In genomic region chr18:50986360-50987087, GRCh38 we compare ENCODE assay signal across 15 cellular contexts. TPM values are rescaled to one million over a fixed set of nuclear protein-coding genes. Genes with fewer than 3 reads are reported as not detected.
A peak's percentile ranks its signal among the peaks of the same experiment; 100 is the strongest.
DNase-seq lines count a peak whose midpoint lies in the region; ATAC-seq, FAIRE-seq and TF ChIP-seq lines count a peak whose summit lies in the region.
"Had no signal": no experiment of that assay in that cellular context is flagged by ENCODE, and none has a peak within 500 bp of the region (broad histone marks: within the 10 kb centered on the region; RNA-seq: fewer than 3 reads in every experiment).

No MANE protein-coding gene starts in this region.

- H3K4me3 ChIP-seq in SK-N-SH (ENCODE audit: low read depth in 2 of 2, low read length in 1 of 2): no peak overlapping the region
- H3K4me3 ChIP-seq in foreskin fibroblast (ENCODE audit: low read depth in 1 of 2, low read length in 2 of 2): no peak overlapping the region
- no peak overlapping the region for H3K4me3 ChIP-seq in gastroesophageal sphincter
- H3K4me3 ChIP-seq: GM12878 had no signal

- peaks cover 3 to 5% of the 10 kb centered on the region in 2 experiments; a peak in 1 of 4 replicates for H3K4me1 ChIP-seq in SK-N-SH (ENCODE audit: control insufficient read depth in 1 of 2, insufficient read depth in 2 of 2, low read depth in 1 of 2, low read length in 1 of 2)
- peaks cover 0 to 30% (median 0%) of the 10 kb centered on the region in 3 donors for H3K4me1 ChIP-seq in gastroesophageal sphincter

- peaks cover 18% of the 10 kb centered on the region for H3F3A ChIP-seq in SK-N-SH (replicated peaks; ENCODE audit: insufficient read depth)

- no peaks in the 10 kb centered on the region; the same call in 1 of the 2 replicates for H3K79me2 ChIP-seq in SK-N-SH (ENCODE audit: insufficient read depth)

- H3K9me3 ChIP-seq in SK-N-SH: no peaks in the 10 kb centered on the region
- no peaks in the 10 kb centered on the region for H3K9me3 ChIP-seq in gastroesophageal sphincter
- H3K9me3 ChIP-seq: Caco-2 had no signal

- TF ChIP-seq EP300 in SK-N-SH (IDR thresholded peaks at IDR 0.05; ENCODE audit: borderline replicate concordance in 1 of 2, low read depth in 1 of 2, low read length in 1 of 2): no peak; a peak in 1 of 4 replicates
- no peak for TF ChIP-seq EP300 in gastroesophageal sphincter (IDR thresholded peaks at IDR 0.05)

- H4K20me1 ChIP-seq in SK-N-SH (ENCODE audit: insufficient read depth): 0 out of 2 replicates have a peak, but pooled peaks cover 4% of the 10 kb centered on the region

- peak overlapping the region in 1 of 2 experiments; percentile 62; a peak in 2 of 4 replicates for H3K27ac ChIP-seq in SK-N-SH (ENCODE audit: low read depth in 2 of 2, low read length in 1 of 2)
- H3K27ac ChIP-seq in gastroesophageal sphincter: peak overlapping the region in 1 of 4 donors; percentile 12

- no peaks in the 10 kb centered on the region for H3K9me2 ChIP-seq in SK-N-SH

- peak; percentile 33 for FAIRE-seq in GM12892 (lab: Jason Lieb, UNC)
- FAIRE-seq: GM12878, GM19239, H54 had no signal

- no peak for DNase-seq in GM12892 (ENCODE audit: insufficient read length)
- DNase-seq in SK-N-SH: no peak
- DNase-seq in foreskin fibroblast: peak; percentile 80 to 88
- peak; percentile 55 for DNase-seq in superior temporal gyrus (ENCODE audit: extremely low spot score)
- no peak for DNase-seq in NCI-H187 treated with DMSO at 0.1 percent for 48 hours (lab: John Stamatoyannopoulos, UW)
- no peak for DNase-seq in KG1 (lab: John Stamatoyannopoulos, UW)
- no peak for DNase-seq in NCI-H774 (lab: John Stamatoyannopoulos, UW)
- DNase-seq: activated CD4-positive, alpha-beta T cell treated with anti-CD3 and anti-CD28 coated beads for 1 hour; activated T-cell treated with anti-CD3 and anti-CD28 coated beads, Interleukin-2, amount 50 U/mL, for 4 hours; Caco-2; NCI-H1694 had no signal

- no peak for TF ChIP-seq CTCF in SK-N-SH (IDR thresholded peaks at IDR 0.05)
- no peak for TF ChIP-seq CTCF in foreskin fibroblast (IDR thresholded peaks at IDR 0.05; ENCODE audit: low read depth, low read length)
- no peak for TF ChIP-seq CTCF in gastroesophageal sphincter (IDR thresholded peaks at IDR 0.05)

- 55% methylated on average over 2 of the region's 2 CpGs for WGBS in SK-N-SH (ENCODE audit: low lambda C conversion rate)
- 33 to 55% methylated on average over 1 to 2 of the region's 2 CpGs for WGBS in gastroesophageal sphincter (ENCODE audit: low coverage in 1 of 2), 2 donors

- H3K4me2 ChIP-seq in SK-N-SH: peak overlapping the region; percentile 51

- TF ChIP-seq RAD21 in SK-N-SH (IDR thresholded peaks at IDR 0.05; ENCODE audit: low read length): no peak

- peak overlapping the region; percentile 18; the same call in 1 of the 2 replicates for H3K9ac ChIP-seq in SK-N-SH

- POLR2A ChIA-PET in SK-N-SH (lab: Yijun Ruan, JAX): no interaction called here

- H3K27me3 ChIP-seq in SK-N-SH (ENCODE audit: insufficient read depth) (no peaks in the 10 kb centered on the region), gastroesophageal sphincter (no peaks in the 10 kb centered on the region)

- TF ChIP-seq POLR2A in GM12892 (IDR thresholded peaks at IDR 0.05; ENCODE audit: low read depth, low read length) (no peak), gastroesophageal sphincter (IDR thresholded peaks at IDR 0.05) (no peak)

- ATAC-seq in gastroesophageal sphincter: no peak
- ATAC-seq: activated T-cell treated with anti-CD3 and anti-CD28 coated beads, Interleukin-2, amount 50 U/mL, for 4 hours; GM12878 had no signal

- CTCF ChIA-PET in SK-N-SH (lab: Yijun Ruan, JAX): no interaction called here

- no peak overlapping the region for H2AFZ ChIP-seq in SK-N-SH (ENCODE audit: low read depth)

- H3K36me3 ChIP-seq in SK-N-SH (replicated peaks in 1 of 2; ENCODE audit: control insufficient read depth in 1 of 2, insufficient read depth in 2 of 2, low read length in 1 of 2) (peaks cover 2 to 3% of the 10 kb centered on the region in 2 experiments), gastroesophageal sphincter (peaks cover 0 to 11% of the 10 kb centered on the region in 2 donors)

TF ChIP-seq in SK-N-SH, 30 proteins besides CTCF, POLR2A, EP300 and RAD21:
- peak; percentile 53 for TF ChIP-seq PBX3 (IDR thresholded peaks at IDR 0.05)
- TF ChIP-seq USF2 (IDR thresholded peaks at IDR 0.05; ENCODE audit: borderline replicate concordance, low read depth, low read length): no peak
- TF ChIP-seq TCF12 (IDR thresholded peaks at IDR 0.05): peak; percentile 91
- TF ChIP-seq NFIC (IDR thresholded peaks at IDR 0.05; ENCODE audit: borderline replicate concordance): 0 out of 2 replicates have a peak, but pooled peaks have one; percentile 6
- TF ChIP-seq SMC3 (IDR thresholded peaks at IDR 0.05; ENCODE audit: low read depth, low read length): no peak
- no peak for TF ChIP-seq FOXM1 (IDR thresholded peaks at IDR 0.05; ENCODE audit: low read depth)
- peak; percentile 36; the same call in 1 of the 2 replicates for TF ChIP-seq MEF2A (IDR thresholded peaks at IDR 0.05; ENCODE audit: borderline replicate concordance, low read depth)
- peak; percentile 57 for TF ChIP-seq JUND (IDR thresholded peaks at IDR 0.05)
- TF ChIP-seq GABPA (IDR thresholded peaks at IDR 0.05; ENCODE audit: low read depth): no peak
- peak; percentile 60; the same call in 1 of the 2 replicates for TF ChIP-seq FOSL2 (IDR thresholded peaks at IDR 0.05; ENCODE audit: borderline replicate concordance, low read depth)

RNA-seq across cellular contexts. Expression of gene ELAC1, which starts 18.7 kb away (rescaled TPM):
- polyA plus RNA-seq in GM12892 (2012; ENCODE audit: missing spikeins): 7.5 TPM
- polyA plus RNA-seq in SK-N-SH (2012; rRNA removed): 10.8 and 13.0 TPM in 2 replicates
- polyA plus RNA-seq in SK-N-SH (2012; cell fraction: cytosol; rRNA removed): 12.1 and 14.1 TPM in 2 replicates
- 4.1 and 5.7 TPM in 2 replicates for polyA plus RNA-seq in SK-N-SH (2012; cell fraction: nucleus; rRNA removed)
- 10 to 100 TPM in 1 of 4 donors, 1 to 10 TPM in 3; 3.4 to 14.2 (median 5.0) TPM for total RNA-seq in gastroesophageal sphincter

RNA-seq across cellular contexts. Expression of gene SMAD4, which starts 43.5 kb away (rescaled TPM):
- polyA plus RNA-seq in GM12892 (2012; ENCODE audit: missing spikeins): 44.2 TPM
- polyA plus RNA-seq in SK-N-SH (2012; rRNA removed): 43.3 and 55.3 TPM in 2 replicates
- 42.6 and 52.9 TPM in 2 replicates for polyA plus RNA-seq in SK-N-SH (2012; cell fraction: cytosol; rRNA removed)
- polyA plus RNA-seq in SK-N-SH (2012; cell fraction: nucleus; rRNA removed): 41.5 and 49.7 TPM in 2 replicates
- total RNA-seq in gastroesophageal sphincter: 100 to 1,000 TPM; 132 to 170 (median 137) TPM

Comparison
In these comparisons a context has a peak if more than half of its experiments do, and no peak if none do; other contexts are left out.
1. DNase-seq: peak in foreskin fibroblast (2 of 2) and superior temporal gyrus (single experiment); none in GM12892 (single experiment), SK-N-SH (single experiment), NCI-H187 treated with DMSO at 0.1 percent for 48 hours (single experiment), KG1 (single experiment) and NCI-H774 (single experiment).